8 cellular contexts compared by ENCODE assay signal in genomic region chr7:112788778-112789343, GRCh38. TPM values are rescaled to one million over a fixed set of nuclear protein-coding genes. Genes with fewer than 3 reads are reported as not detected.
DNase-seq lines count a peak whose midpoint lies in the region; ATAC-seq and TF ChIP-seq lines count a peak whose summit lies in the region.

No MANE protein-coding gene starts in this region.

- DNase-seq in activated T-cell treated with anti-CD3 and anti-CD28 coated beads, Interleukin-2, amount 50 U/mL, for 24 hours, result no peak
- DNase-seq in activated T-cell treated with anti-CD3 and anti-CD28 coated beads, Interleukin-2, amount 50 U/mL, for 1 hour, result no peak
- DNase-seq in activated naive CD4-positive, alpha-beta T cell treated with anti-CD3 and anti-CD28 coated beads, Interleukin-2, amount 50 U/mL, for 72 hours (ENCODE audit: low spot score in 2 of 2), result no peak
- DNase-seq in left lung (no peak), tibial artery (no peak), NK-92 (lab: John Stamatoyannopoulos, UW; ENCODE audit: unreplicated experiment) (no peak), HEK293T (ENCODE audit: extremely low spot score) (no peak), NCI-H2081 treated with DMSO at 0.1 percent for 48 hours (lab: John Stamatoyannopoulos, UW) (no peak)

- no peaks in the 10 kb centered on the region for H3K9me3 Mint-ChIP-seq in activated T-cell treated with anti-CD3 and anti-CD28 coated beads, Interleukin-2, amount 50 U/mL, for 24 hours
- H3K9me3 Mint-ChIP-seq in activated naive CD4-positive, alpha-beta T cell treated with anti-CD3 and anti-CD28 coated beads, Interleukin-2, amount 50 U/mL, for 72 hours, result no peaks in the 10 kb centered on the region

- H3K36me3 ChIP-seq in left lung, result peaks cover 0 to 7% of the 10 kb centered on the region in 2 donors
- peaks cover 0 to 9% (median 3%) of the 10 kb centered on the region in 3 donors for H3K36me3 ChIP-seq in tibial artery

- CTCF ChIA-PET in HEK293T (lab: Yijun Ruan, JAX), result no interaction called here

- H3K36me3 Mint-ChIP-seq in activated T-cell treated with anti-CD3 and anti-CD28 coated beads, Interleukin-2, amount 50 U/mL, for 24 hours (ENCODE audit: low read depth), result peaks cover 38% of the 10 kb centered on the region
- H3K36me3 Mint-ChIP-seq in activated naive CD4-positive, alpha-beta T cell treated with anti-CD3 and anti-CD28 coated beads, Interleukin-2, amount 50 U/mL, for 72 hours, result peaks cover 30 to 35% of the 10 kb centered on the region in 2 donors

- H3K4me3 ChIP-seq in left lung (peak overlapping the region; percentile 59 to 77), tibial artery (peak overlapping the region; percentile 79 to 92)

- POLR2A ChIA-PET in HEK293T (lab: Yijun Ruan, JAX), result interaction anchor here (1.6 kb wide), 1 partner anchor 10 kb away, joined by 8 read pairs; no protein-coding TSS in a partner anchor

- H3K27ac ChIP-seq in left lung (peak overlapping the region in 1 of 2 donors; percentile 93), tibial artery (no peak overlapping the region)

- H3K9me3 ChIP-seq in left lung, result no peaks in the 10 kb centered on the region
- no peaks in the 10 kb centered on the region for H3K9me3 ChIP-seq in tibial artery

- no peaks in the 10 kb centered on the region for H3K27me3 Mint-ChIP-seq in activated T-cell treated with anti-CD3 and anti-CD28 coated beads, Interleukin-2, amount 50 U/mL, for 24 hours

- no peak for ATAC-seq in activated naive CD4-positive, alpha-beta T cell treated with anti-CD3 and anti-CD28 coated beads, Interleukin-2, amount 50 U/mL, for 72 hours
- ATAC-seq in left lung, result no peak

- H3K4me1 ChIP-seq in left lung (peaks cover 0 to 16% of the 10 kb centered on the region in 2 donors), tibial artery (peaks cover 0 to 18% (median 9%) of the 10 kb centered on the region in 4 donors)

- no peaks in the 10 kb centered on the region for H3K27me3 ChIP-seq in left lung
- no peaks in the 10 kb centered on the region for H3K27me3 ChIP-seq in tibial artery

- peak overlapping the region; percentile 90 for H3K27ac Mint-ChIP-seq in activated T-cell treated with anti-CD3 and anti-CD28 coated beads, Interleukin-2, amount 50 U/mL, for 24 hours
- peak overlapping the region; percentile 92 to 98 for H3K27ac Mint-ChIP-seq in activated naive CD4-positive, alpha-beta T cell treated with anti-CD3 and anti-CD28 coated beads, Interleukin-2, amount 50 U/mL, for 72 hours

- H3K4me3 Mint-ChIP-seq in activated T-cell treated with anti-CD3 and anti-CD28 coated beads, Interleukin-2, amount 50 U/mL, for 24 hours, result peak overlapping the region; percentile 91

- intact Hi-C loops in left lung (cut with DNase I), result no loop called here
- intact Hi-C loops in tibial artery (cut with DNase I; ENCODE audit: low total_unique reads), result no loop called here

- H3K4me1 Mint-ChIP-seq in activated T-cell treated with anti-CD3 and anti-CD28 coated beads, Interleukin-2, amount 50 U/mL, for 24 hours (ENCODE audit: low read depth), result peaks cover 34% of the 10 kb centered on the region

- no peak for TF ChIP-seq CTCF in left lung (IDR thresholded peaks at IDR 0.05)
- no peak for TF ChIP-seq CTCF in tibial artery (IDR thresholded peaks at IDR 0.05)

TF ChIP-seq in HEK293T, 16 proteins besides CTCF, POLR2A, EP300 and RAD21:
- TF ChIP-seq CTBP1 (IDR thresholded peaks at IDR 0.05; ENCODE audit: borderline replicate concordance) (no peak), ZNF384 (IDR thresholded peaks at IDR 0.05) (no peak)

RNA-seq across cellular contexts. Expression of gene TMEM168, which starts 1.3 kb away (rescaled TPM):
- 10 to 100 TPM; 20.6 to 27.6 TPM for total RNA-seq in activated naive CD4-positive, alpha-beta T cell treated with anti-CD3 and anti-CD28 coated beads, Interleukin-2, amount 50 U/mL, for 72 hours
- 10 to 100 TPM; 22.3 to 29.8 TPM for total RNA-seq in left lung
